16 cellular contexts compared by ENCODE assay signal in genomic region chr10:31030216-31030615, GRCh38. TPM values are rescaled to one million over a fixed set of nuclear protein-coding genes. Genes with fewer than 3 reads are reported as not detected.
DNase-seq lines count a peak whose midpoint lies in the region; ATAC-seq, FAIRE-seq and TF ChIP-seq lines count a peak whose summit lies in the region.
"Had no signal": no experiment of that assay in that cellular context is flagged by ENCODE, and none has a peak within 500 bp of the region (broad histone marks: within the 10 kb centered on the region; RNA-seq: fewer than 3 reads in every experiment).

No MANE protein-coding gene starts in this region.

- peaks cover 29% of the 10 kb centered on the region for H3K4me1 Mint-ChIP-seq in activated CD4-positive, alpha-beta memory T cell treated with anti-CD3 and anti-CD28 coated beads, Interleukin-2, amount 10 ng/mL, durations not matched to agents 7 days and 5 days
- peaks cover 13% of the 10 kb centered on the region for H3K4me1 Mint-ChIP-seq in activated CD4-positive, alpha-beta memory T cell treated with anti-CD3 and anti-CD28 coated beads for 36 hours (ENCODE audit: low read depth)
- H3K4me1 Mint-ChIP-seq in astrocyte (ENCODE audit: low read depth, unreplicated experiment): peaks cover 19% of the 10 kb centered on the region

- no peak for DNase-seq in activated CD4-positive, alpha-beta memory T cell treated with anti-CD3 and anti-CD28 coated beads, Interleukin-2, amount 10 ng/mL, durations not matched to agents 7 days and 5 days
- no peak for DNase-seq in activated CD4-positive, alpha-beta memory T cell treated with anti-CD3 and anti-CD28 coated beads for 36 hours
- DNase-seq in astrocyte (ENCODE audit: low read depth): peak; percentile 39
- peak; percentile 62 for DNase-seq in iris pigment epithelial cell (ENCODE audit: low read depth)
- no peak for DNase-seq in tibial artery
- no peak for DNase-seq in DMS79 (lab: John Stamatoyannopoulos, UW)
- DNase-seq: ACHN; GF-D8; NCI-H187; stimulated activated CD4-positive, alpha-beta T cell treated with anti-CD3 and anti-CD28 coated beads, Interleukin-12 subunit alpha, Interleukin-12 subunit beta, amount 100 ng/mL, for 4 hours; stimulated activated CD8-positive, alpha-beta memory T cell treated with anti-CD3 and anti-CD28 coated beads, Interleukin-4, amount 100 ng/mL, for 48 hours had no signal

- H3K27me3 ChIP-seq in astrocyte (ENCODE audit: insufficient read depth, low read length) (no peaks in the 10 kb centered on the region), tibial artery (no peaks in the 10 kb centered on the region)

- no peaks in the 10 kb centered on the region for H3K79me2 ChIP-seq in astrocyte (ENCODE audit: insufficient read depth, low read length)

- peak overlapping the region; percentile 6 for H3K4me3 Mint-ChIP-seq in activated CD4-positive, alpha-beta memory T cell treated with anti-CD3 and anti-CD28 coated beads, Interleukin-2, amount 10 ng/mL, durations not matched to agents 7 days and 5 days
- no peak overlapping the region for H3K4me3 Mint-ChIP-seq in activated CD4-positive, alpha-beta memory T cell treated with anti-CD3 and anti-CD28 coated beads for 36 hours
- H3K4me3 Mint-ChIP-seq in astrocyte (ENCODE audit: unreplicated experiment): no peak overlapping the region

- no peaks in the 10 kb centered on the region for H3K36me3 ChIP-seq in astrocyte (ENCODE audit: insufficient read depth, low read length)
- no peaks in the 10 kb centered on the region for H3K36me3 ChIP-seq in tibial artery

- H3K27ac ChIP-seq in astrocyte (ENCODE audit: low read depth, low read length) (no peak overlapping the region), tibial artery (peak overlapping the region; percentile 100)

- ATAC-seq in GM18868 (IDR thresholded peaks at IDR 0.05; ENCODE audit: unreplicated experiment) (no peak), HG03280 (IDR thresholded peaks at IDR 0.05; ENCODE audit: unreplicated experiment) (no peak)

- POLR2A ChIA-PET in activated CD4-positive, alpha-beta memory T cell treated with anti-CD3 and anti-CD28 coated beads, Interleukin-2, amount 10 ng/mL, durations not matched to agents 7 days and 5 days (lab: Charles Lee): no interaction called here
- POLR2A ChIA-PET in activated CD4-positive, alpha-beta memory T cell treated with anti-CD3 and anti-CD28 coated beads for 36 hours (lab: Charles Lee): no interaction called here

- no peaks in the 10 kb centered on the region for H3K9me3 ChIP-seq in astrocyte (ENCODE audit: insufficient read depth, low read depth, low read length)
- H3K9me3 ChIP-seq in tibial artery: no peaks in the 10 kb centered on the region

- no peak overlapping the region for H2AFZ ChIP-seq in astrocyte (ENCODE audit: low read depth, low read length)

- H3K9ac ChIP-seq in astrocyte (ENCODE audit: low read length): peak overlapping the region; percentile 94

- CTCF ChIA-PET in activated CD4-positive, alpha-beta memory T cell treated with anti-CD3 and anti-CD28 coated beads, Interleukin-2, amount 10 ng/mL, durations not matched to agents 7 days and 5 days (lab: Charles Lee): interaction anchor here (0.8 to 2.0 kb wide), 3 partner anchors 23 to 41 kb away, joined by 3 to 8 read pairs (median 4); no protein-coding TSS in a partner anchor
- CTCF ChIA-PET in activated CD4-positive, alpha-beta memory T cell treated with anti-CD3 and anti-CD28 coated beads for 36 hours (lab: Charles Lee): interaction anchor here (0.6 to 1.3 kb wide), 3 partner anchors 13 to 240 kb away, joined by 3 to 5 read pairs (median 4); no protein-coding TSS in a partner anchor

- H3K27ac Mint-ChIP-seq in activated CD4-positive, alpha-beta memory T cell treated with anti-CD3 and anti-CD28 coated beads, Interleukin-2, amount 10 ng/mL, durations not matched to agents 7 days and 5 days: no peak overlapping the region
- H3K27ac Mint-ChIP-seq in activated CD4-positive, alpha-beta memory T cell treated with anti-CD3 and anti-CD28 coated beads for 36 hours: no peak overlapping the region
- H3K27ac Mint-ChIP-seq in astrocyte (ENCODE audit: unreplicated experiment): no peak overlapping the region

- no peaks in the 10 kb centered on the region for H3K27me3 Mint-ChIP-seq in activated CD4-positive, alpha-beta memory T cell treated with anti-CD3 and anti-CD28 coated beads, Interleukin-2, amount 10 ng/mL, durations not matched to agents 7 days and 5 days
- H3K27me3 Mint-ChIP-seq in activated CD4-positive, alpha-beta memory T cell treated with anti-CD3 and anti-CD28 coated beads for 36 hours: no peaks in the 10 kb centered on the region
- no peaks in the 10 kb centered on the region for H3K27me3 Mint-ChIP-seq in astrocyte (ENCODE audit: low read depth, unreplicated experiment)

- H3K4me3 ChIP-seq in astrocyte (ENCODE audit: insufficient read depth, low read depth, low read length) (no peak overlapping the region), tibial artery (peak overlapping the region in 1 of 2 donors; percentile 67)

- peaks cover 2% of the 10 kb centered on the region for H3K9me3 Mint-ChIP-seq in activated CD4-positive, alpha-beta memory T cell treated with anti-CD3 and anti-CD28 coated beads, Interleukin-2, amount 10 ng/mL, durations not matched to agents 7 days and 5 days
- no peaks in the 10 kb centered on the region for H3K9me3 Mint-ChIP-seq in activated CD4-positive, alpha-beta memory T cell treated with anti-CD3 and anti-CD28 coated beads for 36 hours
- H3K9me3 Mint-ChIP-seq in astrocyte (ENCODE audit: unreplicated experiment): peaks cover 3% of the 10 kb centered on the region

- peaks cover 5% of the 10 kb centered on the region for H3K36me3 Mint-ChIP-seq in activated CD4-positive, alpha-beta memory T cell treated with anti-CD3 and anti-CD28 coated beads, Interleukin-2, amount 10 ng/mL, durations not matched to agents 7 days and 5 days (ENCODE audit: low read depth)
- no peaks in the 10 kb centered on the region for H3K36me3 Mint-ChIP-seq in activated CD4-positive, alpha-beta memory T cell treated with anti-CD3 and anti-CD28 coated beads for 36 hours
- H3K36me3 Mint-ChIP-seq in astrocyte (ENCODE audit: low read depth, unreplicated experiment): no peaks in the 10 kb centered on the region

- intact Hi-C loops in activated CD4-positive, alpha-beta memory T cell treated with anti-CD3 and anti-CD28 coated beads for 36 hours (cut with micrococcal nuclease): loop anchor here (5.0 kb wide), 5 partner anchors 102 to 717 kb away; no protein-coding TSS in a partner anchor
- intact Hi-C loops in tibial artery (cut with DNase I; ENCODE audit: low total_unique reads): loop anchor here (10.0 kb wide), 2 partner anchors 245 to 285 kb away; partner anchors contain the start of gene ZEB1

- TF ChIP-seq CTCF in astrocyte (IDR thresholded peaks at IDR 0.05; ENCODE audit: insufficient read depth, low read depth, low read length) (no peak), tibial artery (IDR thresholded peaks at IDR 0.05) (no peak)

- FAIRE-seq in astrocyte (lab: Jason Lieb, UNC): no peak
- FAIRE-seq: colon, HTR-8/SVneo, TTC549 had no signal

- H4K20me1 ChIP-seq in astrocyte (ENCODE audit: insufficient read depth, low read length): no peaks in the 10 kb centered on the region

- H3K4me1 ChIP-seq in astrocyte (ENCODE audit: insufficient read depth, low read length) (peaks cover 31% of the 10 kb centered on the region), tibial artery (peaks cover 7 to 57% (median 28%) of the 10 kb centered on the region in 4 donors)

- H3K4me2 ChIP-seq in astrocyte (ENCODE audit: low read length): peak overlapping the region; percentile 92

RNA-seq across cellular contexts. Expression of gene ZNF438, which starts 1.4 kb away (rescaled TPM):
- 1 to 10 TPM; 6.3 to 6.5 TPM for total RNA-seq in activated CD4-positive, alpha-beta memory T cell treated with anti-CD3 and anti-CD28 coated beads, Interleukin-2, amount 10 ng/mL, durations not matched to agents 7 days and 5 days
- 1 to 10 TPM; 3.7 TPM for total RNA-seq in activated CD4-positive, alpha-beta memory T cell treated with anti-CD3 and anti-CD28 coated beads for 36 hours
- 2.2 and 2.4 TPM in 2 replicates for total RNA-seq in astrocyte

Comparison
In these comparisons a context has a peak if more than half of its experiments do, and no peak if none do; other contexts are left out.
1. DNase-seq: peak in astrocyte (single experiment) and iris pigment epithelial cell (single experiment); none in activated CD4-positive, alpha-beta memory T cell treated with anti-CD3 and anti-CD28 coated beads, Interleukin-2, amount 10 ng/mL, durations not matched to agents 7 days and 5 days (single experiment), activated CD4-positive, alpha-beta memory T cell treated with anti-CD3 and anti-CD28 coated beads for 36 hours (single experiment), tibial artery (0 of 2) and DMS79 (single experiment).